1 cellular context compared by ENCODE assay signal in genomic region chr7:143284591-143285453, GRCh38.
TF ChIP-seq lines count a peak whose summit lies in the region.

TMEM139 (plus strand) TSS chr7:143284958; CDS start chr7:143285958, 1,000 bp downstream.

TF ChIP-seq in HCT116, 20 proteins besides CTCF, POLR2A, EP300 and RAD21 (continued from another document):
- no peak for TF ChIP-seq ATF3 (IDR thresholded peaks at IDR 0.05)
- TF ChIP-seq REST (IDR thresholded peaks at IDR 0.05; ENCODE audit: low read depth): no peak
- no peak for TF ChIP-seq FOSL1 (IDR thresholded peaks at IDR 0.05; ENCODE audit: low read depth)
- no peak for TF ChIP-seq TCF7L2 (IDR thresholded peaks at IDR 0.05; ENCODE audit: borderline replicate concordance, extremely low read depth, insufficient read depth, insufficient read length)
- TF ChIP-seq MAX (IDR thresholded peaks at IDR 0.05): 0 out of 2 replicates have a peak, but pooled peaks have one; percentile 55
- TF ChIP-seq SP1 (IDR thresholded peaks at IDR 0.05; ENCODE audit: low read depth): no peak
- TF ChIP-seq ZBTB33 (IDR thresholded peaks at IDR 0.05; ENCODE audit: extremely low read depth, insufficient replicate concordance, low read length): no peak
- peak; percentile 45; the same call in 1 of the 2 replicates for TF ChIP-seq ZFX (IDR thresholded peaks at IDR 0.05)
- TF ChIP-seq ELF1 (IDR thresholded peaks at IDR 0.05; ENCODE audit: borderline replicate concordance, low read depth): no peak
- no peak for TF ChIP-seq EGR1 (IDR thresholded peaks at IDR 0.05; ENCODE audit: low read depth)
